8 cellular contexts compared by ENCODE assay signal in the genomic region with DNA sequence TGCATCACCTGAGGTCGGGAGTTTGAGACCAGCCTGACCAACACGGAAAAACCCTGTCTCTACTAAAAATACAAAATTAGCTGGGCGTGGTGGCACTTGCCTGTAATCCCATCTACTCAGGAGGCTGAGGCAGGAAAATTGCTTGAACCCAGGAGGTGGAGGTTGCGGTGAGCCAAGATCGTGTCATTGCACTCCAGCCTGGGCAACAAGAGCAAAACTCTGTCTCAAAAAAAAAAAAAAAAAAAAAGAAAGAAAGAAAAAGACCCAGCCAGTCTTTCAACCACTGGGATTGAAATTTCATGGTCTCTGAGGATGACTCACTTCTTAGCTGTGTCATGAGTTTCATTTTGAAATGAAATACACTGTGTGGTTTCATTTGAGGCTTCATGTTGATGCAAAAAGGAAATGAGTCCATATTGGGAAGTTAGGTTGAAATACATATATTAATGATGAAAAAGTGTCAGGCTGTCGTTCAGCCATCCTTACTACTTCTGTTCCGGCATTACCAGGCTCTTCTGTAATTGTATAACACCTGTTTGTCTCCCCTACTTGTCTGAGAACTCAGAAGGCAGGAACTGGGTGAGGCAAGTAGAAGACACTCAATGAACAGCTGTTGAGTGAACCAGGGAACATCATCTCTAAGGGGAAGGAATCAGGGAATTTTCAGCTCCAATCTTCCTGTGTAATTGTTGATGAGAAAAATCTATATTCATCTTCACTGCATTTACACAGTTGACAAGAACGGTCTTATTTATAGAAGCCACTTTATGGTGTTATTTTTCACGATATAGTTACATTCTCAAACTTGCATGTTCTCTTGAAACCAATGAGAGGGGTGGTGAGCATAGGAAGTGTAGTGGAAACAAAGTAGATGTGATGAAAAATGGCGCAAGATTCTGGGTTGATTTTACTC.
DNase-seq lines count a peak whose midpoint lies in the region; TF ChIP-seq lines count a peak whose summit lies in the region.

No MANE protein-coding gene starts in this region.

- TF ChIP-seq CTCF in HFFc6 (IDR thresholded peaks at IDR 0.05), result no peak

- H3K36me3 ChIP-seq in MG63, result no peaks in the 10 kb centered on the region

- H3K4me1 Mint-ChIP-seq in HFFc6 (ENCODE audit: low read depth), result peaks cover 43% of the 10 kb centered on the region
- peaks cover 40% of the 10 kb centered on the region for H3K4me1 Mint-ChIP-seq in activated naive CD4-positive, alpha-beta T cell treated with anti-CD3 and anti-CD28 coated beads, Interleukin-2, amount 50 U/mL, for 24 hours

- no peak overlapping the region for H3K4me3 ChIP-seq in MG63

- H3K27me3 ChIP-seq in MG63, result no peaks in the 10 kb centered on the region

- DNase-seq in activated T-cell treated with anti-CD3 and anti-CD28 coated beads for 48 hours (ENCODE audit: low read depth), result peak; percentile 13
- no peak for DNase-seq in activated T-cell treated with anti-CD3 and anti-CD28 coated beads for 4 hours
- peak; percentile 83 for DNase-seq in HFFc6
- peak; percentile 31 for DNase-seq in MG63
- DNase-seq in lung microvascular endothelial cell (ENCODE audit: low read depth in 2 of 2), result peak; percentile 40 to 87
- no peak for DNase-seq in islet precursor cell
- DNase-seq in cerebellar nuclear complex (lab: John Stamatoyannopoulos, UW), result no peak

- H3K27ac Mint-ChIP-seq in HFFc6, result peak overlapping the region; percentile 93
- peak overlapping the region; percentile 95 for H3K27ac Mint-ChIP-seq in activated naive CD4-positive, alpha-beta T cell treated with anti-CD3 and anti-CD28 coated beads, Interleukin-2, amount 50 U/mL, for 24 hours

- no peaks in the 10 kb centered on the region for H3K9me3 ChIP-seq in MG63

- H3K4me3 Mint-ChIP-seq in HFFc6, result peak overlapping the region; percentile 69
- peak overlapping the region; percentile 80 for H3K4me3 Mint-ChIP-seq in activated naive CD4-positive, alpha-beta T cell treated with anti-CD3 and anti-CD28 coated beads, Interleukin-2, amount 50 U/mL, for 24 hours

- H3K27me3 Mint-ChIP-seq in HFFc6 (ENCODE audit: insufficient read depth), result no peaks in the 10 kb centered on the region
- no peaks in the 10 kb centered on the region for H3K27me3 Mint-ChIP-seq in activated naive CD4-positive, alpha-beta T cell treated with anti-CD3 and anti-CD28 coated beads, Interleukin-2, amount 50 U/mL, for 24 hours

- H3K9me3 Mint-ChIP-seq in HFFc6, result no peaks in the 10 kb centered on the region; the same call in 1 of the 2 replicates
- peaks cover 7% of the 10 kb centered on the region for H3K9me3 Mint-ChIP-seq in activated naive CD4-positive, alpha-beta T cell treated with anti-CD3 and anti-CD28 coated beads, Interleukin-2, amount 50 U/mL, for 24 hours

- peaks cover 10% of the 10 kb centered on the region for H3K36me3 Mint-ChIP-seq in HFFc6 (ENCODE audit: low read depth)
- H3K36me3 Mint-ChIP-seq in activated naive CD4-positive, alpha-beta T cell treated with anti-CD3 and anti-CD28 coated beads, Interleukin-2, amount 50 U/mL, for 24 hours, result peaks cover 5% of the 10 kb centered on the region

Comparison
In these comparisons a context has a peak if more than half of its experiments do, and no peak if none do; other contexts are left out.
1. DNase-seq: peak in activated T-cell treated with anti-CD3 and anti-CD28 coated beads for 48 hours (single experiment), HFFc6 (single experiment), MG63 (single experiment) and lung microvascular endothelial cell (2 of 2); none in activated T-cell treated with anti-CD3 and anti-CD28 coated beads for 4 hours (single experiment), islet precursor cell (single experiment) and cerebellar nuclear complex (0 of 2).